Comparison of ENCODE assay signal across 23 cellular contexts in genomic region chr10:34520510-34520909, GRCh38.
DNase-seq lines count a peak whose midpoint lies in the region; ATAC-seq and TF ChIP-seq lines count a peak whose summit lies in the region.
"Had no signal": no experiment of that assay in that cellular context is flagged by ENCODE, and none has a peak within 500 bp of the region (broad histone marks: within the 10 kb centered on the region; RNA-seq: fewer than 3 reads in every experiment).

No MANE protein-coding gene starts in this region.

- peaks cover 27% of the 10 kb centered on the region for H3K4me1 Mint-ChIP-seq in mesothelial cell of epicardium

- H2AFZ ChIP-seq in SK-N-SH (ENCODE audit: low read depth) = no peak overlapping the region

- peak overlapping the region; percentile 98 for H3K27ac Mint-ChIP-seq in mesothelial cell of epicardium
- H3K27ac Mint-ChIP-seq: CD4-positive, alpha-beta T cell; IgD-negative memory B cell had no signal

- H3K36me3 Mint-ChIP-seq in mesothelial cell of epicardium = peaks cover 16% of the 10 kb centered on the region

- ATAC-seq in SK-N-SH treated with all-trans-retinoic acid at 6 μM for 48 hours = no peak; the same call in 2 of the 3 replicates
- ATAC-seq: HCT116 had no signal

- 0 out of 2 replicates have a peak overlapping the region, but pooled peaks have one; percentile 2 for H3K4me2 ChIP-seq in SK-N-SH
- H3K4me2 ChIP-seq: BLaER1 had no signal

- H3K27me3 ChIP-seq in SK-N-SH (ENCODE audit: insufficient read depth) (no peaks in the 10 kb centered on the region), breast epithelium (no peaks in the 10 kb centered on the region), tibial artery (no peaks in the 10 kb centered on the region)
- H3K27me3 ChIP-seq: BLaER1 had no signal

- H3K9me3 ChIP-seq in SK-N-SH (no peaks in the 10 kb centered on the region), breast epithelium (no peaks in the 10 kb centered on the region), tibial artery (no peaks in the 10 kb centered on the region)

- H3K9me3 Mint-ChIP-seq in mesothelial cell of epicardium = peaks cover 9% of the 10 kb centered on the region
- H3K9me3 Mint-ChIP-seq: CD4-positive, alpha-beta T cell had no signal

- no peaks in the 10 kb centered on the region for H3K9me2 ChIP-seq in SK-N-SH

- H3K4me3 Mint-ChIP-seq in mesothelial cell of epicardium = no peak overlapping the region
- H3K4me3 Mint-ChIP-seq: CD4-positive, alpha-beta T cell; IgD-negative memory B cell had no signal

- H3K9ac ChIP-seq in SK-N-SH = no peak overlapping the region
- H3K9ac ChIP-seq: BLaER1 had no signal

- TF ChIP-seq POLR2A in breast epithelium (IDR thresholded peaks at IDR 0.05) = no peak

- no peak for DNase-seq in SK-N-SH
- DNase-seq in breast epithelium (ENCODE audit: low spot score in 2 of 2) = no peak
- DNase-seq in mesothelial cell of epicardium (ENCODE audit: low spot score in 2 of 2, unreplicated experiment in 2 of 2) = no peak
- no peak for DNase-seq in stimulated activated CD4-positive, alpha-beta T cell treated with anti-CD3 and anti-CD28 coated beads, Interleukin-4, amount 100 ng/mL, for 4 hours
- no peak for DNase-seq in activated gamma-delta T cell (lab: John Stamatoyannopoulos, UW)
- no peak for DNase-seq in RWPE1 (ENCODE audit: low spot score)
- no peak for DNase-seq in tibial artery
- DNase-seq: ACHN; CD4-positive, alpha-beta T cell; COR-L47; DMS 273 treated with DMSO at 0.1 percent for 48 hours; DMS79 treated with DMSO at 0.1 percent for 48 hours; Karpas-422; NCI-H1694; NCI-H2171; NCI-H345; NCI-H524; Right ventricle myocardium superior had no signal

- H3K4me3 ChIP-seq in SK-N-SH (ENCODE audit: low read depth in 2 of 2, low read length in 1 of 2) (no peak overlapping the region), breast epithelium (no peak overlapping the region), tibial artery (no peak overlapping the region)
- H3K4me3 ChIP-seq: BLaER1 had no signal

- H3K4me1 ChIP-seq in SK-N-SH (ENCODE audit: control insufficient read depth in 1 of 2, insufficient read depth in 2 of 2, low read depth in 1 of 2, low read length in 1 of 2) = peaks cover 8 to 9% of the 10 kb centered on the region in 2 experiments; a peak in 3 of 4 replicates
- no peaks in the 10 kb centered on the region for H3K4me1 ChIP-seq in breast epithelium
- H3K4me1 ChIP-seq in tibial artery = no peaks in the 10 kb centered on the region

- no peaks in the 10 kb centered on the region for H3K27me3 Mint-ChIP-seq in mesothelial cell of epicardium (ENCODE audit: low read depth)
- H3K27me3 Mint-ChIP-seq: IgD-negative memory B cell had no signal

- peaks cover 8% of the 10 kb centered on the region for H3F3A ChIP-seq in SK-N-SH (replicated peaks; ENCODE audit: insufficient read depth)

- WGBS in SK-N-SH (ENCODE audit: low lambda C conversion rate) = 51% methylated on average over 2 of the region's 2 CpGs

- no peak for TF ChIP-seq EP300 in SK-N-SH (IDR thresholded peaks at IDR 0.05; ENCODE audit: borderline replicate concordance in 1 of 2, low read depth in 1 of 2, low read length in 1 of 2)

- POLR2A ChIA-PET in SK-N-SH (lab: Yijun Ruan, JAX) (no interaction called here), RWPE1 (lab: Yijun Ruan, JAX; ENCODE audit: low non-redundant PET) (no interaction called here)

- H3K79me2 ChIP-seq in SK-N-SH (ENCODE audit: insufficient read depth) = peaks cover 60% of the 10 kb centered on the region

- H4K20me1 ChIP-seq in SK-N-SH (ENCODE audit: insufficient read depth) = no peaks in the 10 kb centered on the region

- CTCF ChIA-PET in SK-N-SH (lab: Yijun Ruan, JAX) (interaction anchor here (2.0 kb wide), 1 partner anchor 118 kb away, joined by 10 read pairs; no protein-coding TSS in a partner anchor), RWPE1 (lab: Yijun Ruan, JAX) (no interaction called here)

- H3K27ac ChIP-seq in SK-N-SH (ENCODE audit: low read depth in 2 of 2, low read length in 1 of 2) = peak overlapping the region in 1 of 2 experiments; percentile 78; a peak in 2 of 4 replicates
- H3K27ac ChIP-seq in breast epithelium = peak overlapping the region; percentile 28 to 70
- H3K27ac ChIP-seq in RWPE1 = no peak overlapping the region
- no peak overlapping the region for H3K27ac ChIP-seq in tibial artery
- H3K27ac ChIP-seq: 22Rv1, BLaER1 had no signal

- TF ChIP-seq CTCF in SK-N-SH (IDR thresholded peaks at IDR 0.05) (no peak), breast epithelium (IDR thresholded peaks at IDR 0.05) (no peak), mesothelial cell of epicardium (IDR thresholded peaks at IDR 0.05; ENCODE audit: unreplicated experiment) (no peak), RWPE1 (conservative IDR thresholded peaks at IDR 0.05; ENCODE audit: low read depth) (no peak), tibial artery (IDR thresholded peaks at IDR 0.05) (no peak)

- intact Hi-C loops in breast epithelium (cut with DNase I; ENCODE audit: low total_unique reads) (no loop called here), tibial artery (cut with DNase I; ENCODE audit: low total_unique reads) (no loop called here)

- H3K36me3 ChIP-seq in SK-N-SH (replicated peaks in 1 of 2; ENCODE audit: control insufficient read depth in 1 of 2, insufficient read depth in 2 of 2, low read length in 1 of 2) = peaks cover 0 to 3% of the 10 kb centered on the region in 2 experiments
- H3K36me3 ChIP-seq in breast epithelium = no peaks in the 10 kb centered on the region
- H3K36me3 ChIP-seq in tibial artery = no peaks in the 10 kb centered on the region

- no peak for TF ChIP-seq RAD21 in SK-N-SH (IDR thresholded peaks at IDR 0.05; ENCODE audit: low read length)

TF ChIP-seq in SK-N-SH, 30 proteins besides CTCF, POLR2A, EP300 and RAD21:
- no peak for TF ChIP-seq FOXM1 (IDR thresholded peaks at IDR 0.05; ENCODE audit: low read depth)
- TF ChIP-seq TEAD4 (IDR thresholded peaks at IDR 0.05; ENCODE audit: borderline replicate concordance, insufficient read depth) = no peak

TF ChIP-seq in SK-N-SH treated with all-trans-retinoic acid at 6 μM for 48 hours, 23 proteins besides CTCF, POLR2A, EP300 and RAD21:
- no peak for TF ChIP-seq ZFP3 (CRISPR knock-in tag; IDR thresholded peaks at IDR 0.05)
- no peak for TF ChIP-seq ZC3H10 (CRISPR knock-in tag; IDR thresholded peaks at IDR 0.05)
- no peak for TF ChIP-seq RARB (CRISPR knock-in tag; IDR thresholded peaks at IDR 0.05)
- TF ChIP-seq TOX (CRISPR knock-in tag; IDR thresholded peaks at IDR 0.05; ENCODE audit: borderline replicate concordance) = no peak
- TF ChIP-seq CSRNP3 (CRISPR knock-in tag; IDR thresholded peaks at IDR 0.05) = no peak
- no peak for TF ChIP-seq OSR1 (CRISPR knock-in tag; IDR thresholded peaks at IDR 0.05)
- no peak for TF ChIP-seq PPARA (CRISPR knock-in tag; IDR thresholded peaks at IDR 0.05; ENCODE audit: borderline replicate concordance)
- TF ChIP-seq GLIS3 (CRISPR knock-in tag; IDR thresholded peaks at IDR 0.05) = no peak

Comparison
In these comparisons a context has a peak if more than half of its experiments do, and no peak if none do; other contexts are left out.
1. H3K27ac ChIP-seq: peak in breast epithelium (2 of 2); none in RWPE1 (single experiment) and tibial artery (0 of 2).